ENCODE assay signal across 3 cellular contexts in genomic region chr1:197081117-197081753, GRCh38.
TF ChIP-seq lines count a peak whose summit lies in the region.

No MANE protein-coding gene starts in this region.

TF ChIP-seq in A549, 52 proteins besides CTCF, POLR2A, EP300 and RAD21 (continued from another document):
- peak; percentile 64 for TF ChIP-seq ZFP36 (IDR thresholded peaks at IDR 0.05; ENCODE audit: borderline replicate concordance, partially characterized antibody)
- TF ChIP-seq MAX (IDR thresholded peaks at IDR 0.05): no peak

TF ChIP-seq in GM23338, 12 proteins besides CTCF, POLR2A, EP300 and RAD21 (continued from another document):
- TF ChIP-seq NANOG (IDR thresholded peaks at IDR 0.05; ENCODE audit: borderline replicate concordance) (no peak), REST (IDR thresholded peaks at IDR 0.05; ENCODE audit: unreplicated experiment) (no peak), ZNF114 (CRISPR knock-in tag; IDR thresholded peaks at IDR 0.05) (no peak), STAT1 (IDR thresholded peaks at IDR 0.05; ENCODE audit: unreplicated experiment) (no peak), ZNF331 (CRISPR knock-in tag; IDR thresholded peaks at IDR 0.05; ENCODE audit: low read depth) (no peak), ZNF462 (CRISPR knock-in tag; IDR thresholded peaks at IDR 0.05) (no peak), ETS1 (IDR thresholded peaks at IDR 0.05) (no peak), JUNB (IDR thresholded peaks at IDR 0.05; ENCODE audit: unreplicated experiment) (no peak), CREB1 (CRISPR knock-in tag; IDR thresholded peaks at IDR 0.05; ENCODE audit: low read depth) (no peak)
TF ChIP-seq in GM23338: peak in this region for 0.

TF ChIP-seq in K562, 482 proteins besides CTCF, POLR2A, EP300 and RAD21 (continued from another document):
- TF ChIP-seq CEBPZ (IDR thresholded peaks at IDR 0.05; ENCODE audit: borderline replicate concordance, low read depth, low read length) (peak; percentile 51; the same call in 1 of the 2 replicates), CBX3 (IDR thresholded peaks at IDR 0.05; ENCODE audit: borderline replicate concordance in 1 of 2, low read length in 2 of 2) (peak in 1 of 2 experiments; percentile 86; a peak in 2 of 3 replicates), ZFP36 (IDR thresholded peaks at IDR 0.05; ENCODE audit: low read depth, low read length, partially characterized antibody) (peak; percentile 72), TRIM28 (IDR thresholded peaks at IDR 0.05) (0 out of 2 replicates have a peak, but pooled peaks have one; percentile 53)
